ENCODE assay signal across 8 cellular contexts in the genomic region with DNA sequence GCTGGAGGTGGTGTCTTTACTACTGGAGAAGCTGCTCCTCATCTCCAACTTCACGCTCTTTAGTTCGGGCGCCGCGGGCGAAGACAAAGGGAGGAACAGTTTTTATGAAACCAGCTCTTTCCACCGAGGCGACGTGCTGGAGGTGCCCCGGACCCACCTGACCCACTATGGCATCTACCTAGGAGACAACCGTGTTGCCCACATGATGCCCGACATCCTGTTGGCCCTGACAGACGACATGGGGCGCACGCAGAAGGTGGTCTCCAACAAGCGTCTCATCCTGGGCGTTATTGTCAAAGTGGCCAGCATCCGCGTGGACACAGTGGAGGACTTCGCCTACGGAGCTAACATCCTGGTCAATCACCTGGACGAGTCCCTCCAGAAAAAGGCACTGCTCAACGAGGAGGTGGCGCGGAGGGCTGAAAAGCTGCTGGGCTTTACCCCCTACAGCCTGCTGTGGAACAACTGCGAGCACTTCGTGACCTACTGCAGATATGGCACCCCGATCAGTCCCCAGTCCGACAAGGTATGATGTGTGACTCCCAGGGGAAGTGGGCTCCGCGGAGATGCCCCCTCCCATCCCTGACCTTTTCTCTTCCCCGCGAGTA. TPM values are rescaled to one million over a fixed set of nuclear protein-coding genes. Genes with fewer than 3 reads are reported as not detected.
DNase-seq lines count a peak whose midpoint lies in the region; ATAC-seq, FAIRE-seq and TF ChIP-seq lines count a peak whose summit lies in the region.

No MANE protein-coding gene starts in this region.

- no peaks in the 10 kb centered on the region for H3K9me3 Mint-ChIP-seq in T-helper 1 cell treated with Interleukin-12 subunit alpha and Interleukin-12 subunit beta and Interleukin-4 antibody, amounts not matched to agents 30 μg/mL and 1 μg/mL, for 36 hours
- H3K9me3 Mint-ChIP-seq in astrocyte (ENCODE audit: unreplicated experiment), result peaks cover 7% of the 10 kb centered on the region
- H3K9me3 Mint-ChIP-seq in stimulated activated naive CD8-positive, alpha-beta T cell treated with anti-CD3 and anti-CD28 coated beads, Interleukin-15, amount 100 ng/mL, for 72 hours, result no peaks in the 10 kb centered on the region

- H3K27me3 Mint-ChIP-seq in T-helper 1 cell treated with Interleukin-12 subunit alpha and Interleukin-12 subunit beta and Interleukin-4 antibody, amounts not matched to agents 30 μg/mL and 1 μg/mL, for 36 hours (ENCODE audit: low read depth), result peaks cover 78% of the 10 kb centered on the region
- H3K27me3 Mint-ChIP-seq in astrocyte (ENCODE audit: low read depth, unreplicated experiment), result peaks cover 62% of the 10 kb centered on the region
- H3K27me3 Mint-ChIP-seq in stimulated activated naive CD8-positive, alpha-beta T cell treated with anti-CD3 and anti-CD28 coated beads, Interleukin-15, amount 100 ng/mL, for 72 hours, result peaks cover 81% of the 10 kb centered on the region

- H3K27ac ChIP-seq in astrocyte (ENCODE audit: low read depth, low read length), result no peak overlapping the region
- no peak overlapping the region for H3K27ac ChIP-seq in left lung

- H3K4me3 ChIP-seq in astrocyte (ENCODE audit: insufficient read depth, low read depth, low read length) (peak overlapping the region; percentile 59), left lung (peak overlapping the region; percentile 32 to 37)

- FAIRE-seq in astrocyte (lab: Jason Lieb, UNC), result no peak

- no peaks in the 10 kb centered on the region for H3K9me3 ChIP-seq in astrocyte (ENCODE audit: insufficient read depth, low read depth, low read length)
- no peaks in the 10 kb centered on the region for H3K9me3 ChIP-seq in left lung

- H3K4me2 ChIP-seq in astrocyte (ENCODE audit: low read length), result peak overlapping the region; percentile 83

- no peaks in the 10 kb centered on the region for H3K79me2 ChIP-seq in astrocyte (ENCODE audit: insufficient read depth, low read length)

- intact Hi-C loops in left lung (cut with DNase I), result no loop called here

- H3K36me3 ChIP-seq in astrocyte (ENCODE audit: insufficient read depth, low read length), result no peaks in the 10 kb centered on the region
- H3K36me3 ChIP-seq in left lung, result no peaks in the 10 kb centered on the region

- DNase-seq in T-helper 1 cell, result no peak
- DNase-seq in astrocyte (ENCODE audit: low read depth), result no peak
- peak in 1 of 2 donors; percentile 52 for DNase-seq in left lung
- DNase-seq in stimulated activated naive CD8-positive, alpha-beta T cell treated with anti-CD3 and anti-CD28 coated beads, Interleukin-15, amount 100 ng/mL, for 72 hours, result no peak
- DNase-seq in NCI-H2029 treated with DMSO at 0.1 percent for 48 hours (lab: John Stamatoyannopoulos, UW), result no peak

- H2AFZ ChIP-seq in astrocyte (ENCODE audit: low read depth, low read length), result peak overlapping the region; percentile 72

- ATAC-seq in left lung, result peak; percentile 2
- peak; percentile 32 for ATAC-seq in stimulated activated naive CD8-positive, alpha-beta T cell treated with anti-CD3 and anti-CD28 coated beads, Interleukin-15, amount 100 ng/mL, for 72 hours
- ATAC-seq in GM21717 (IDR thresholded peaks at IDR 0.05; ENCODE audit: unreplicated experiment), result no peak
- ATAC-seq in activated CD4-positive, CD25-positive, alpha-beta regulatory T cell treated with anti-CD3 and anti-CD28 coated beads, Interleukin-2, amount 50 U/mL, for 24 hours, result no peak

- H3K27ac Mint-ChIP-seq in T-helper 1 cell treated with Interleukin-12 subunit alpha and Interleukin-12 subunit beta and Interleukin-4 antibody, amounts not matched to agents 30 μg/mL and 1 μg/mL, for 36 hours, result peak overlapping the region; percentile 36
- H3K27ac Mint-ChIP-seq in astrocyte (ENCODE audit: unreplicated experiment), result no peak overlapping the region
- peak overlapping the region in 1 of 2 donors; percentile 27 for H3K27ac Mint-ChIP-seq in stimulated activated naive CD8-positive, alpha-beta T cell treated with anti-CD3 and anti-CD28 coated beads, Interleukin-15, amount 100 ng/mL, for 72 hours

- no peaks in the 10 kb centered on the region for H4K20me1 ChIP-seq in astrocyte (ENCODE audit: insufficient read depth, low read length)

- H3K27me3 ChIP-seq in astrocyte (ENCODE audit: insufficient read depth, low read length), result peaks cover 41% of the 10 kb centered on the region
- peaks cover 63% of the 10 kb centered on the region in 2 donors for H3K27me3 ChIP-seq in left lung

- peaks cover 2% of the 10 kb centered on the region for H3K36me3 Mint-ChIP-seq in T-helper 1 cell treated with Interleukin-12 subunit alpha and Interleukin-12 subunit beta and Interleukin-4 antibody, amounts not matched to agents 30 μg/mL and 1 μg/mL, for 36 hours (ENCODE audit: low read depth)
- H3K36me3 Mint-ChIP-seq in astrocyte (ENCODE audit: low read depth, unreplicated experiment), result no peaks in the 10 kb centered on the region

- H3K9ac ChIP-seq in astrocyte (ENCODE audit: low read length), result no peak overlapping the region

- H3K4me1 ChIP-seq in astrocyte (ENCODE audit: insufficient read depth, low read length), result peaks cover 22% of the 10 kb centered on the region
- peaks cover 14 to 19% of the 10 kb centered on the region in 2 donors for H3K4me1 ChIP-seq in left lung

- peak overlapping the region; percentile 86 for H3K4me3 Mint-ChIP-seq in T-helper 1 cell treated with Interleukin-12 subunit alpha and Interleukin-12 subunit beta and Interleukin-4 antibody, amounts not matched to agents 30 μg/mL and 1 μg/mL, for 36 hours
- H3K4me3 Mint-ChIP-seq in astrocyte (ENCODE audit: unreplicated experiment), result peak overlapping the region; percentile 82
- peak overlapping the region; percentile 89 to 91 for H3K4me3 Mint-ChIP-seq in stimulated activated naive CD8-positive, alpha-beta T cell treated with anti-CD3 and anti-CD28 coated beads, Interleukin-15, amount 100 ng/mL, for 72 hours

- H3K4me1 Mint-ChIP-seq in T-helper 1 cell treated with Interleukin-12 subunit alpha and Interleukin-12 subunit beta and Interleukin-4 antibody, amounts not matched to agents 30 μg/mL and 1 μg/mL, for 36 hours (ENCODE audit: low read depth), result peaks cover 13% of the 10 kb centered on the region
- peaks cover 5% of the 10 kb centered on the region for H3K4me1 Mint-ChIP-seq in astrocyte (ENCODE audit: low read depth, unreplicated experiment)
- peaks cover 25% of the 10 kb centered on the region for H3K4me1 Mint-ChIP-seq in stimulated activated naive CD8-positive, alpha-beta T cell treated with anti-CD3 and anti-CD28 coated beads, Interleukin-15, amount 100 ng/mL, for 72 hours

- TF ChIP-seq CTCF in astrocyte (IDR thresholded peaks at IDR 0.05; ENCODE audit: insufficient read depth, low read depth, low read length) (no peak), left lung (IDR thresholded peaks at IDR 0.05) (no peak)

RNA-seq across cellular contexts. Expression of a gene that starts 0.6 kb away (rescaled TPM):
- total RNA-seq in astrocyte (0.46 and 0.50 TPM in 2 replicates), left lung (1 to 10 TPM in 1 of 2 donors, under 1 TPM in 1; 0.89 to 1.5 TPM)

RNA-seq across cellular contexts. Expression of a gene that starts 36.6 kb away (rescaled TPM):
- total RNA-seq in astrocyte, result not detected in 2 replicates
- total RNA-seq in left lung, result not detected

Comparison
In these comparisons a context has a peak if more than half of its experiments do, and no peak if none do; other contexts are left out.
1. ATAC-seq: peak in left lung (single experiment) and stimulated activated naive CD8-positive, alpha-beta T cell treated with anti-CD3 and anti-CD28 coated beads, Interleukin-15, amount 100 ng/mL, for 72 hours (single experiment); none in GM21717 (single experiment) and activated CD4-positive, CD25-positive, alpha-beta regulatory T cell treated with anti-CD3 and anti-CD28 coated beads, Interleukin-2, amount 50 U/mL, for 24 hours (0 of 2).
2. Peak in every context shown above with its lines, with median percentiles within 50 percentile points of each other: H3K4me3 Mint-ChIP-seq.